1 cellular context compared by ENCODE assay signal in genomic region chr7:5451391-5451790, GRCh38.
TF ChIP-seq lines count a peak whose summit lies in the region.

No MANE protein-coding gene starts in this region.

TF ChIP-seq in HCT116, 20 proteins besides CTCF, POLR2A, EP300 and RAD21 (continued from another document):
- no peak for TF ChIP-seq JUND (IDR thresholded peaks at IDR 0.05)
- no peak for TF ChIP-seq SIN3A (IDR thresholded peaks at IDR 0.05; ENCODE audit: low read depth)
